18 cellular contexts compared by ENCODE assay signal in genomic region chr10:120041807-120042545, GRCh38.
DNase-seq lines count a peak whose midpoint lies in the region; ATAC-seq, FAIRE-seq and TF ChIP-seq lines count a peak whose summit lies in the region.
"Had no signal": no experiment of that assay in that cellular context is flagged by ENCODE, and none has a peak within 500 bp of the region (broad histone marks: within the 10 kb centered on the region; RNA-seq: fewer than 3 reads in every experiment).

No MANE protein-coding gene starts in this region.

- no peak overlapping the region for H3K27ac Mint-ChIP-seq in GM23338
- H3K27ac Mint-ChIP-seq in stimulated activated memory B cell treated with anti-CD40 and anti-IgM and Interleukin-4, amounts not matched to agents 10 μg/mL and 1 μg/mL and 100 μg/mL, for 72 hours = no peak overlapping the region
- H3K27ac Mint-ChIP-seq: T-cell had no signal

- H4K5ac ChIP-seq in H1 (ENCODE audit: insufficient read length, low read depth, low read length) = no peak overlapping the region

- no peaks in the 10 kb centered on the region; the same call in 2 of the 3 replicates for H3K9me3 Mint-ChIP-seq in GM23338
- H3K9me3 Mint-ChIP-seq in stimulated activated memory B cell treated with anti-CD40 and anti-IgM and Interleukin-4, amounts not matched to agents 10 μg/mL and 1 μg/mL and 100 μg/mL, for 72 hours = peaks cover 1% of the 10 kb centered on the region
- H3K9me3 Mint-ChIP-seq: T-cell had no signal

- no peaks in the 10 kb centered on the region for H3F3A ChIP-seq in GM23338 (replicated peaks; ENCODE audit: low read depth)

- H3K18ac ChIP-seq in H1 (ENCODE audit: extremely low read depth, low read length) = no peak overlapping the region; the same call in 1 of the 2 replicates

- no peak overlapping the region for H3K14ac ChIP-seq in H1 (ENCODE audit: insufficient read length)

- H3K9me3 ChIP-seq in H1 (ENCODE audit: insufficient read depth in 2 of 2, low read depth in 1 of 2, low read length in 1 of 2) = no peaks in the 10 kb centered on the region

- H3K4me2 ChIP-seq in GM23338 (no peak overlapping the region), H1 (ENCODE audit: insufficient read depth in 1 of 2, low read depth in 2 of 2, low read length in 2 of 2) (no peak overlapping the region)

- TF ChIP-seq RAD21 in H1 (IDR thresholded peaks at IDR 0.05 in 1 of 2, conservative IDR thresholded peaks at IDR 0.05 in 1 of 2; ENCODE audit: low read depth in 2 of 2, low read length in 2 of 2) = no peak

- no peaks in the 10 kb centered on the region for H3K9me2 ChIP-seq in GM23338 (ENCODE audit: insufficient read depth)

- H2BK120ac ChIP-seq in H1 (replicated peaks; ENCODE audit: low read depth, low read length) = no peak overlapping the region

- H2BK15ac ChIP-seq in H1 (ENCODE audit: low read length) = no peak overlapping the region

- H3K4me3 ChIP-seq in GM23338 (no peak overlapping the region), NB4 (ENCODE audit: low read depth, low read length) (no peak overlapping the region), H1 (ENCODE audit: extremely low read depth in 1 of 4, insufficient read depth in 2 of 4, low read depth in 3 of 4, low read length in 4 of 4) (no peak overlapping the region)

- H3K56ac ChIP-seq in H1 (replicated peaks; ENCODE audit: insufficient read length, low read depth, low read length) = no peak overlapping the region

- POLR2A ChIA-PET in H1 (lab: Charles Lee; ENCODE audit: partially characterized antibody) = no interaction called here

- H3K27me3 ChIP-seq in GM23338 (ENCODE audit: insufficient read depth) (no peaks in the 10 kb centered on the region), H1 (replicated peaks in 1 of 4; ENCODE audit: control insufficient read depth in 3 of 4, extremely low read depth in 1 of 4, insufficient read depth in 3 of 4, low read length in 3 of 4) (no peaks in the 10 kb centered on the region)

- 95% methylated on average over 12 of the region's 12 CpGs; no CpG with 5 or more reads in 1 of the 2 experiments for WGBS in H1 (ENCODE audit: extremely low coverage in 1 of 2, insufficient coverage in 1 of 2, insufficient read length in 1 of 2, insufficient replicate concordance in 2 of 2, low coverage in 1 of 2, low lambda C conversion rate in 2 of 2, missing lambda C conversion rate in 1 of 2), 2 experiments

- H3K27ac ChIP-seq in GM23338 (ENCODE audit: low read depth) (no peak overlapping the region), H1 (ENCODE audit: low read depth, low read length) (no peak overlapping the region)

- H4K20me1 ChIP-seq in GM23338 (replicated peaks; ENCODE audit: insufficient read depth) (no peaks in the 10 kb centered on the region), H1 (replicated peaks in 1 of 2; ENCODE audit: control insufficient read depth in 1 of 2, insufficient read depth in 2 of 2, low read length in 2 of 2) (no peaks in the 10 kb centered on the region)

- no peak overlapping the region for H2BK20ac ChIP-seq in H1 (ENCODE audit: low read length)

- peaks cover 11% of the 10 kb centered on the region for H3K4me1 Mint-ChIP-seq in GM23338
- H3K4me1 Mint-ChIP-seq in stimulated activated memory B cell treated with anti-CD40 and anti-IgM and Interleukin-4, amounts not matched to agents 10 μg/mL and 1 μg/mL and 100 μg/mL, for 72 hours = no peaks in the 10 kb centered on the region
- H3K4me1 Mint-ChIP-seq: CD14-positive monocyte, T-cell had no signal

- H3K4me3 Mint-ChIP-seq in GM23338 = no peak overlapping the region
- H3K4me3 Mint-ChIP-seq in stimulated activated memory B cell treated with anti-CD40 and anti-IgM and Interleukin-4, amounts not matched to agents 10 μg/mL and 1 μg/mL and 100 μg/mL, for 72 hours = no peak overlapping the region
- H3K4me3 Mint-ChIP-seq: CD14-positive monocyte, T-cell had no signal

- H2AFZ ChIP-seq in GM23338 (peak overlapping the region; percentile 28; the same call in 1 of the 2 replicates), H1 (ENCODE audit: low read length) (peak overlapping the region; percentile 39; the same call in 1 of the 2 replicates)

- H3K36me3 ChIP-seq in GM23338 (ENCODE audit: insufficient read depth) (no peaks in the 10 kb centered on the region), H1 (ENCODE audit: control insufficient read depth in 2 of 4, insufficient read depth in 4 of 4, low read length in 3 of 4) (no peaks in the 10 kb centered on the region)

- no peak overlapping the region for H3K9ac ChIP-seq in H1 (replicated peaks in 1 of 4; ENCODE audit: extremely low read depth in 1 of 4, low read depth in 3 of 4, low read length in 3 of 4)

- H3K79me1 ChIP-seq in H1 (ENCODE audit: low read depth, low read length) = no peaks in the 10 kb centered on the region

- H3K23ac ChIP-seq in H1 (ENCODE audit: insufficient read length) = no peak overlapping the region

- TF ChIP-seq CTCF in GM23338 (conservative IDR thresholded peaks at IDR 0.05; ENCODE audit: low read depth in 2 of 2) = no peak
- TF ChIP-seq CTCF in NB4 (IDR thresholded peaks at IDR 0.05; ENCODE audit: low read depth, low read length) = no peak
- no peak for TF ChIP-seq CTCF in H1 (IDR thresholded peaks at IDR 0.05; ENCODE audit: control extremely low read depth in 1 of 3, insufficient read depth in 1 of 3, low read depth in 1 of 3, low read length in 3 of 3)

- H4K91ac ChIP-seq in H1 (replicated peaks; ENCODE audit: insufficient read length, low read length) = no peak overlapping the region

- in situ Hi-C loops in ACHN (cut with HindIII; ENCODE audit: low pct_ligation_motif_present, low pct_unique_long_range_greater_than_20kb, low sequenced_read_pairs) = no loop called here

- no peaks in the 10 kb centered on the region for H3K79me2 ChIP-seq in GM23338 (replicated peaks; ENCODE audit: insufficient read depth)
- no peaks in the 10 kb centered on the region for H3K79me2 ChIP-seq in H1 (ENCODE audit: control insufficient read depth in 1 of 2, insufficient read depth in 2 of 2, low read length in 2 of 2)

- DNase-seq in GM23338 (ENCODE audit: low spot score) (no peak), NB4 (ENCODE audit: low read depth) (peak; percentile 11), H1 (ENCODE audit: low read depth in 1 of 2, low spot score in 2 of 2) (no peak), NCI-H187 (lab: John Stamatoyannopoulos, UW) (no peak), ACHN (no peak)
- no peak for DNase-seq in activated naive CD4-positive, alpha-beta T cell treated with anti-CD3 and anti-CD28 coated beads, Interleukin-2, amount 50 U/mL, for 16 hours
- DNase-seq: DMS79 treated with DMSO at 0.1 percent for 48 hours, MM.1S, NCI-H1930, NCI-H226, NCI-H526, SHP77, T-cell had no signal

- no peaks in the 10 kb centered on the region for H3K23me2 ChIP-seq in H1 (ENCODE audit: low read depth, low read length)

- H3K4me1 ChIP-seq in GM23338 (ENCODE audit: insufficient read depth) (peaks cover 8% of the 10 kb centered on the region), H1 (replicated peaks in 1 of 4; ENCODE audit: control insufficient read depth in 3 of 4, insufficient read depth in 4 of 4, low read length in 3 of 4) (peaks cover 0 to 3% (median 2%) of the 10 kb centered on the region in 4 experiments; a peak in 2 of 7 replicates)

- CTCF ChIA-PET in H1 (lab: Charles Lee; ENCODE audit: partially characterized antibody) = interaction anchor here (1.0 kb wide), 1 partner anchor 143 kb away, joined by 3 read pairs; no protein-coding TSS in a partner anchor

- no peaks in the 10 kb centered on the region for H3K36me3 Mint-ChIP-seq in GM23338 (ENCODE audit: low read depth)
- H3K36me3 Mint-ChIP-seq in stimulated activated memory B cell treated with anti-CD40 and anti-IgM and Interleukin-4, amounts not matched to agents 10 μg/mL and 1 μg/mL and 100 μg/mL, for 72 hours = no peaks in the 10 kb centered on the region
- H3K36me3 Mint-ChIP-seq: CD14-positive monocyte, T-cell had no signal

- H3K4ac ChIP-seq in H1 (replicated peaks; ENCODE audit: insufficient read length, low read depth, low read length) = no peak overlapping the region

- no peak overlapping the region for H4K8ac ChIP-seq in H1 (ENCODE audit: extremely low read depth, insufficient read depth, low read length)

- no peak overlapping the region for H2BK12ac ChIP-seq in H1 (ENCODE audit: low read depth, low read length)

- no peak for TF ChIP-seq POLR2A in NB4 (IDR thresholded peaks at IDR 0.05; ENCODE audit: extremely low read depth, insufficient read length)
- no peak for TF ChIP-seq POLR2A in H1 (IDR thresholded peaks at IDR 0.05; ENCODE audit: control extremely low read depth in 1 of 2, low read depth in 2 of 2, low read length in 2 of 2)

- FAIRE-seq in H1 (lab: Jason Lieb, UNC) = no peak
- FAIRE-seq: RCC 7860 had no signal

- no peak for TF ChIP-seq EP300 in H1 (IDR thresholded peaks at IDR 0.05; ENCODE audit: borderline replicate concordance in 1 of 2, low read depth in 2 of 2, low read length in 2 of 2)

- no peak overlapping the region for H2AK5ac ChIP-seq in H1 (ENCODE audit: low read depth, low read length)

- H3K27me3 Mint-ChIP-seq in GM23338 (ENCODE audit: insufficient read depth, low read depth, poor library complexity) = no peaks in the 10 kb centered on the region
- H3K27me3 Mint-ChIP-seq in stimulated activated memory B cell treated with anti-CD40 and anti-IgM and Interleukin-4, amounts not matched to agents 10 μg/mL and 1 μg/mL and 100 μg/mL, for 72 hours = peaks cover 9% of the 10 kb centered on the region

- ATAC-seq in GM23338 = no peak
- ATAC-seq in stimulated activated memory B cell treated with anti-CD40 and anti-IgM and Interleukin-4, amounts not matched to agents 10 μg/mL and 1 μg/mL and 100 μg/mL, for 72 hours = peak; percentile 37
- ATAC-seq: HCT116, SK-N-SH treated with all-trans-retinoic acid at 6 μM for 48 hours, T-cell had no signal

- H2BK5ac ChIP-seq in H1 (ENCODE audit: low read depth, low read length) = no peak overlapping the region

TF ChIP-seq in GM23338, 12 proteins besides CTCF, POLR2A, EP300 and RAD21 (continues in another document):
- TF ChIP-seq EZH2 (IDR thresholded peaks at IDR 0.05; ENCODE audit: low read depth, unreplicated experiment) = no peak

TF ChIP-seq in H1, 55 proteins besides CTCF, POLR2A, EP300 and RAD21 (continues in another document):
- TF ChIP-seq NRF1 (IDR thresholded peaks at IDR 0.05; ENCODE audit: low read depth, low read length) (no peak), PHF8 (conservative IDR thresholded peaks at IDR 0.05; ENCODE audit: low read depth, low read length) (no peak), CREB1 (IDR thresholded peaks at IDR 0.05) (no peak)
